Comparison of ENCODE assay signal across 8 cellular contexts in genomic region chr5:79229357-79230174, GRCh38. TPM values are rescaled to one million over a fixed set of nuclear protein-coding genes. Genes with fewer than 3 reads are reported as not detected.
DNase-seq lines count a peak whose midpoint lies in the region; ATAC-seq and TF ChIP-seq lines count a peak whose summit lies in the region.

No MANE protein-coding gene starts in this region.

- H3K4me1 ChIP-seq in sigmoid colon = no peaks in the 10 kb centered on the region

- peak; percentile 90 for ATAC-seq in GM19463 (IDR thresholded peaks at IDR 0.05; ENCODE audit: unreplicated experiment)
- ATAC-seq in HG03575 (IDR thresholded peaks at IDR 0.05; ENCODE audit: extremely low read depth, insufficient number of reproducible peaks, low FRiP score, unreplicated experiment) = peak; percentile 63
- no peak for ATAC-seq in esophagus mucosa

- no peak for TF ChIP-seq CTCF in sigmoid colon (IDR thresholded peaks at IDR 0.05)

- no peak for TF ChIP-seq POLR2A in sigmoid colon (IDR thresholded peaks at IDR 0.05)

- no peak overlapping the region for H3K27ac ChIP-seq in sigmoid colon

- no peaks in the 10 kb centered on the region for H3K9me3 ChIP-seq in sigmoid colon

- no peaks in the 10 kb centered on the region for H3K27me3 ChIP-seq in sigmoid colon

- WGBS in sigmoid colon, 2 donors = 87 to 94% methylated on average over 10 of the region's 10 CpGs

- H3K4me3 ChIP-seq in sigmoid colon = no peak overlapping the region

- no peaks in the 10 kb centered on the region for H3K36me3 ChIP-seq in sigmoid colon

- DNase-seq in EH (ENCODE audit: low read depth) = peak; percentile 85
- DNase-seq in central memory CD4-positive, alpha-beta T cell = peak; percentile 73
- no peak for DNase-seq in occipital lobe (lab: John Stamatoyannopoulos, UW)
- no peak for DNase-seq in OCI-M2 (lab: John Stamatoyannopoulos, UW; ENCODE audit: unreplicated experiment)
- no peak for DNase-seq in sigmoid colon

- intact Hi-C loops in sigmoid colon (cut with DNase I) = loop anchor here (10.0 kb wide), 1 partner anchor 1455 kb away; the partner anchor contains the start of gene TBCA

- TF ChIP-seq EP300 in sigmoid colon (IDR thresholded peaks at IDR 0.05) = no peak

RNA-seq across cellular contexts. Expression of gene JMY, which starts 6.4 kb away (rescaled TPM):
- total RNA-seq in occipital lobe (48.7 TPM), sigmoid colon (10 to 100 TPM; 33.2 to 58.7 (median 39.2) TPM), esophagus mucosa (6.7 TPM)
- polyA plus RNA-seq in sigmoid colon = 1 to 10 TPM; 1.4 to 3.8 (median 1.8) TPM

Comparison
In these comparisons a context has a peak if more than half of its experiments do, and no peak if none do; other contexts are left out.
1. DNase-seq: peak in EH (single experiment) and central memory CD4-positive, alpha-beta T cell (single experiment); none in occipital lobe (single experiment), OCI-M2 (single experiment) and sigmoid colon (single experiment).